9 cellular contexts compared by ENCODE assay signal in the genomic region with DNA sequence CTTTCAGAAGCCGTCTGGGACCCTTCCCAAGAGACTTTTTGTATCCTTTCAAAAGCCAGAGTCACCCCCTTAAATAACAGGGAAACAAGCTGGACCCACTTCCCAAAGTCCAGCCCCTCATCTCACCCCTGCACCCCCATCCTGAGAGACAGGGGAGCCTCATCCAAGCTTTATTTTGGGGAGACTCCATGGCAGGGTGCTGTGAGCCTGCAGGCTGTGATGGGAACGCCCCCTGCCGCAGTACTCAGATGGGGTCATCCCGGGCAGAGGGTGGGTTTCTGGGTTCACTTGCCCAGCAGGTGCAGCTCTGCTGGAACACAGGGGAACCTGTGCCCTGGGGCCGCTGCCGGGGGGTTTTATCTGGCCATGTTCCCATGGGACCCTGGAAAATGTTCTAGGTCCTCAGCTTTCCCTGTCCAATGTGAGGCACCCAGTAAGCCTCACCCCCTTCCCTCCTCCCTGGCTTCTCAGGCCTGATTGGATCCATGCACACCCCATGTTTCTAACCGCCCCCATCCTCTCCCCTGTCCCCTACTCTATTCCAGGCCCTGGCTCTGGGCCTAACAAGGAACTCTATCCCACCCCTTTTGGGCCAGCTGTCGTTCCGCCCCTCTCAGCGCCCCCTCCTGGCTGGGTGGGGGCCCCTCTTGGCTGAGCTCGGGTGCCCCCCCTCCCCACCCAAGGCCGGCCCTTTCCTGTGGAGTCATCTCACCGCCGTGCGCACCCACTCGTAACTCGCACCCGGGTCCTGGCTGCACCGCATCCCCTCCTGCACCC. TPM values are rescaled to one million over a fixed set of nuclear protein-coding genes. Genes with fewer than 3 reads are reported as not detected.
DNase-seq lines count a peak whose midpoint lies in the region; ATAC-seq and TF ChIP-seq lines count a peak whose summit lies in the region.
"Had no signal": no experiment of that assay in that cellular context is flagged by ENCODE, and none has a peak within 500 bp of the region (broad histone marks: within the 10 kb centered on the region; RNA-seq: fewer than 3 reads in every experiment).

No MANE protein-coding gene starts in this region.

- H3K27ac ChIP-seq in mammary epithelial cell (ENCODE audit: insufficient read depth, low read depth, low read length) (no peak overlapping the region), iPS-18a (ENCODE audit: low read length) (no peak overlapping the region)

- CTCF ChIA-PET in mammary epithelial cell (lab: Charles Lee; ENCODE audit: low non-redundant PET): no interaction called here

- in situ Hi-C loops in mammary epithelial cell (cut with MboI; ENCODE audit: low sequenced_read_pairs in 2 of 2): no loop called here

- BruUV-seq in mammary epithelial cell (replicated peaks; lab: Mats Ljungman, UMichigan): no TSS peak

- no peak for ATAC-seq in GM18498 (IDR thresholded peaks at IDR 0.05; ENCODE audit: unreplicated experiment)
- no peak for ATAC-seq in GM21737 (IDR thresholded peaks at IDR 0.05; ENCODE audit: unreplicated experiment)
- ATAC-seq in GM18517 (IDR thresholded peaks at IDR 0.05; ENCODE audit: unreplicated experiment): no peak
- ATAC-seq in HG02884 (IDR thresholded peaks at IDR 0.05; ENCODE audit: unreplicated experiment): no peak
- ATAC-seq: activated naive CD4-positive, alpha-beta T cell treated with anti-CD3 and anti-CD28 coated beads, Interleukin-2, amount 50 U/mL, for 72 hours had no signal

- DNase-seq in GM10266 (ENCODE audit: extremely low spot score) (peak; percentile 23), mammary epithelial cell (no peak), retinal pigment epithelial cell (ENCODE audit: low read depth) (no peak)

- H3K27me3 ChIP-seq in mammary epithelial cell (ENCODE audit: insufficient read depth, low read length): no peaks in the 10 kb centered on the region
- no peaks in the 10 kb centered on the region for H3K27me3 ChIP-seq in iPS-18a (ENCODE audit: control insufficient read depth, insufficient read depth, low read length)

- no peaks in the 10 kb centered on the region for H3K36me3 ChIP-seq in mammary epithelial cell (ENCODE audit: insufficient read depth, low read length)
- no peaks in the 10 kb centered on the region for H3K36me3 ChIP-seq in iPS-18a (ENCODE audit: control insufficient read depth, low read depth, low read length)

- H2AFZ ChIP-seq in mammary epithelial cell (ENCODE audit: low read depth, low read length): peak overlapping the region; percentile 4

- no peak overlapping the region for H3K4me2 ChIP-seq in mammary epithelial cell (ENCODE audit: insufficient read depth, low read depth, low read length)

- intact Hi-C loops in mammary epithelial cell (cut with micrococcal nuclease): no loop called here

- WGBS in mammary epithelial cell (ENCODE audit: low coverage, missing lambda C conversion rate): 73% methylated on average over 9 of the region's 19 CpGs

- no peaks in the 10 kb centered on the region for H3K9me3 ChIP-seq in mammary epithelial cell (replicated peaks; ENCODE audit: insufficient read depth, low read length)
- no peaks in the 10 kb centered on the region for H3K9me3 ChIP-seq in iPS-18a (ENCODE audit: control insufficient read depth, low read depth, low read length)

- no peak overlapping the region for H3K4me3 ChIP-seq in mammary epithelial cell (replicated peaks in 1 of 3; ENCODE audit: insufficient read depth in 1 of 3, low read depth in 2 of 3, low read length in 3 of 3)
- peak overlapping the region; percentile 81 for H3K4me3 ChIP-seq in iPS-18a (ENCODE audit: low read length)
- H3K4me3 ChIP-seq in retinal pigment epithelial cell (ENCODE audit: low read length): peak overlapping the region; percentile 58

- TF ChIP-seq CTCF in GM10266 (IDR thresholded peaks at IDR 0.05; ENCODE audit: control insufficient read depth, insufficient read depth, low read depth, missing control alignments): no peak
- TF ChIP-seq CTCF in mammary epithelial cell (conservative IDR thresholded peaks at IDR 0.05 in 1 of 2, IDR thresholded peaks at IDR 0.05 in 1 of 2; ENCODE audit: extremely low read depth in 1 of 2, insufficient read depth in 1 of 2, low read depth in 1 of 2, low read length in 2 of 2): no peak
- no peak for TF ChIP-seq CTCF in retinal pigment epithelial cell (conservative IDR thresholded peaks at IDR 0.05; ENCODE audit: low read depth, low read length)

- H3K9ac ChIP-seq in mammary epithelial cell (ENCODE audit: insufficient read depth, low read length) (no peak overlapping the region), iPS-18a (ENCODE audit: low read length) (no peak overlapping the region)

- H4K20me1 ChIP-seq in mammary epithelial cell (ENCODE audit: insufficient read depth, low read length): no peaks in the 10 kb centered on the region

- dilution Hi-C loops in mammary epithelial cell (cut with HindIII; ENCODE audit: low sequenced_read_pairs): loop anchor here (5.0 kb wide), 2 partner anchors 59 to 244 kb away; no protein-coding TSS in a partner anchor

- H3K79me2 ChIP-seq in mammary epithelial cell (ENCODE audit: insufficient read depth, low read length): no peaks in the 10 kb centered on the region

- H3K4me1 ChIP-seq in mammary epithelial cell (ENCODE audit: insufficient read depth, low read length) (peaks cover 24% of the 10 kb centered on the region), iPS-18a (ENCODE audit: control insufficient read depth, low read depth, low read length) (peaks cover 19% of the 10 kb centered on the region)

RNA-seq across cellular contexts. Expression of a gene that starts 1.0 kb away (rescaled TPM):
- total RNA-seq in mammary epithelial cell: not detected
- polyA plus RNA-seq in mammary epithelial cell: 0.05 TPM
- not detected for polyA minus RNA-seq in mammary epithelial cell
- total RNA-seq: activated naive CD4-positive, alpha-beta T cell treated with anti-CD3 and anti-CD28 coated beads, Interleukin-2, amount 50 U/mL, for 72 hours had no signal

RNA-seq across cellular contexts. Expression of a gene that starts 49.0 kb away (rescaled TPM):
- total RNA-seq in mammary epithelial cell: 10 to 100 TPM; 49.0 to 69.7 TPM
- polyA plus RNA-seq in mammary epithelial cell: 116 TPM
- 245 TPM for polyA minus RNA-seq in mammary epithelial cell

Comparison
In these comparisons a context has a peak if more than half of its experiments do, and no peak if none do; other contexts are left out.
1. H3K4me3 ChIP-seq: peak in iPS-18a (single experiment) and retinal pigment epithelial cell (single experiment); none in mammary epithelial cell (0 of 3).